21 cellular contexts compared by ENCODE assay signal in the genomic region with DNA sequence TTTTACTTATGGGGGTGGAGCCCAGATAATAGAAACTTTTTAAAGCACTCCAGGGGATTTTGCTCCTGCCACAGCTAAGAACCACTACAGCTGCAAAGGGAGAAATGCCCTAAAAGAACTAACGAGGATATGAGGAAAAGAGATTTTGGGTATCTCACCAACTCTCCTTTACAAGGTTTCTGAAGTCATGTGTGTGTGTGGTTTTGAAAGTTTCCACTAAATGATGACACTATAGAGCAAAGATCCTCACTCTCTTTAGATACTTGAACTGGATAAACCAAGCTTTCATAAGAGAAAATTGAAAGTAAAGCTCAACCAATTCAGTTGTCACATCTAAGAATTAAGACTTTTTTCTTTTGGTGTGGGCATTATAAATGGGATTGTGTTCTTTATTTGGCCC.
"Had no signal": no experiment of that assay in that cellular context is flagged by ENCODE, and none has a peak within 500 bp of the region (broad histone marks: within the 10 kb centered on the region; RNA-seq: fewer than 3 reads in every experiment).

No MANE protein-coding gene starts in this region.

- DNase-seq: activated B cell treated with CpG ODN at 0.5 μM for 24 hours; activated CD4-positive, alpha-beta T cell treated with anti-CD3 and anti-CD28 coated beads, Interleukin-2, amount 50 U/mL, for 1 hour; activated effector memory CD4-positive, alpha-beta T cell treated with Interleukin-2 at 50 U/mL for 16 hours; body of pancreas; central memory CD4-positive, alpha-beta T cell; cortex of kidney; foreskin fibroblast; glutamatergic neuron; immature natural killer cell; left cardiac atrium; lower lobe of right lung; midbrain; naive thymus-derived CD4-positive, alpha-beta T cell; nucleus accumbens; stimulated activated CD4-positive, alpha-beta T cell treated with anti-CD3 and anti-CD28 coated beads, Interleukin-12 subunit alpha, Interleukin-12 subunit beta, amount 100 ng/mL, for 4 hours; stimulated activated naive CD4-positive, alpha-beta T cell; substantia nigra; T-helper 17 cell; transverse colon had no signal

- H3K9me3 Mint-ChIP-seq: activated naive CD4-positive, alpha-beta T cell treated with anti-CD3 and anti-CD28 coated beads, Interleukin-2, amount 50 U/mL, for 24 hours had no signal

- H3K27me3 Mint-ChIP-seq: activated naive CD4-positive, alpha-beta T cell treated with anti-CD3 and anti-CD28 coated beads, Interleukin-2, amount 50 U/mL, for 24 hours; naive thymus-derived CD4-positive, alpha-beta T cell had no signal

- H3K4me3 Mint-ChIP-seq: activated B cell treated with CpG ODN at 0.5 μM for 24 hours; activated naive CD4-positive, alpha-beta T cell treated with anti-CD3 and anti-CD28 coated beads, Interleukin-2, amount 50 U/mL, for 24 hours; immature natural killer cell; naive thymus-derived CD4-positive, alpha-beta T cell; T-helper 17 cell had no signal

- H3K36me3 Mint-ChIP-seq: activated naive CD4-positive, alpha-beta T cell treated with anti-CD3 and anti-CD28 coated beads, Interleukin-2, amount 50 U/mL, for 24 hours; immature natural killer cell had no signal

- H3K4me1 Mint-ChIP-seq: activated B cell treated with CpG ODN at 0.5 μM for 24 hours; activated naive CD4-positive, alpha-beta T cell treated with anti-CD3 and anti-CD28 coated beads, Interleukin-2, amount 50 U/mL, for 24 hours; immature natural killer cell; naive thymus-derived CD4-positive, alpha-beta T cell; T-helper 17 cell had no signal

- ATAC-seq: body of pancreas; left cardiac atrium; lower lobe of right lung; naive thymus-derived CD4-positive, alpha-beta T cell; sciatic nerve; T-helper 17 cell had no signal

- H3K27ac Mint-ChIP-seq: activated B cell treated with CpG ODN at 0.5 μM for 24 hours; activated naive CD4-positive, alpha-beta T cell treated with anti-CD3 and anti-CD28 coated beads, Interleukin-2, amount 50 U/mL, for 24 hours; immature natural killer cell; naive thymus-derived CD4-positive, alpha-beta T cell; T-helper 17 cell had no signal
